ENCODE assay signal across 36 cellular contexts in the genomic region with DNA sequence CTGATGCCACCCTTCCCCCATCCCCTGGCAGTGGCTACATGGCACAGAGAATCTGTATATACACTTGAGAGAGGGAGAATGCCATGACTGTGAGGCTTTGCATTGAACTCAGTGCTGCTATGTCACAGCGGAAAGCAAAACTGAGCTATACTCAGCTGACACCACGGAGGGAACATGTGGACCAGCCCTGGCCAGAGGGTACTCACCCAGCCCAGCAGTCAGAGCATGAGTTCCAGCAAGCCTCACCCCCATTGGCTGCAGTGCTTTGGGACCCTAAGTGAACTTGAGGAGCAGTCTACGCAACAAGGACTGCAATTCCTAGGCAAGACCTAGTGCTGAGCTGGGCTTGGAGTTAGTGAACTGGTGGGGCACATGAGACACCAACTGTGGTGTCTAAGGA. TPM values are rescaled to one million over a fixed set of nuclear protein-coding genes. Genes with fewer than 3 reads are reported as not detected.
"Had no signal": no experiment of that assay in that cellular context is flagged by ENCODE, and none has a peak within 500 bp of the region (broad histone marks: within the 10 kb centered on the region; RNA-seq: fewer than 3 reads in every experiment).

No MANE protein-coding gene starts in this region.

- H3K4me3 ChIP-seq: dorsolateral prefrontal cortex, gastroesophageal sphincter, heart left ventricle, left lung, neural progenitor cell, ovary, psoas muscle, right lobe of liver, smooth muscle cell, stomach, thyroid gland had no signal

- H3K27ac Mint-ChIP-seq: endodermal cell; naive thymus-derived CD4-positive, alpha-beta T cell; nephron; neural progenitor cell; stimulated activated effector memory CD8-positive, alpha-beta T cell treated with anti-CD3 and anti-CD28 coated beads, Interleukin-12 subunit alpha, Interleukin-12 subunit beta, amount 100 ng/mL, for 72 hours had no signal

- H3K36me3 ChIP-seq: gastroesophageal sphincter, heart left ventricle, left lung, neural progenitor cell, ovary, right lobe of liver, stomach, thyroid gland had no signal

- H3K27me3 ChIP-seq: foreskin keratinocyte, gastroesophageal sphincter, heart left ventricle, left lung, neural progenitor cell, ovary, right lobe of liver, stomach, thyroid gland had no signal

- H3K36me3 Mint-ChIP-seq: naive thymus-derived CD4-positive, alpha-beta T cell; neural progenitor cell; stimulated activated effector memory CD8-positive, alpha-beta T cell treated with anti-CD3 and anti-CD28 coated beads, Interleukin-12 subunit alpha, Interleukin-12 subunit beta, amount 100 ng/mL, for 72 hours had no signal

- H3K9me3 Mint-ChIP-seq: endodermal cell; naive thymus-derived CD4-positive, alpha-beta T cell; nephron; neural progenitor cell; stimulated activated effector memory CD8-positive, alpha-beta T cell treated with anti-CD3 and anti-CD28 coated beads, Interleukin-12 subunit alpha, Interleukin-12 subunit beta, amount 100 ng/mL, for 72 hours had no signal

- H2AFZ ChIP-seq: neural progenitor cell had no signal

- FAIRE-seq: islet of Langerhans, urothelium cell line had no signal

- H3K4me3 Mint-ChIP-seq: endodermal cell; naive thymus-derived CD4-positive, alpha-beta T cell; nephron; neural progenitor cell; stimulated activated effector memory CD8-positive, alpha-beta T cell treated with anti-CD3 and anti-CD28 coated beads, Interleukin-12 subunit alpha, Interleukin-12 subunit beta, amount 100 ng/mL, for 72 hours had no signal

- H3K9me3 ChIP-seq: gastroesophageal sphincter, heart left ventricle, left lung, ovary, psoas muscle, right lobe of liver, stomach, thyroid gland had no signal

- ATAC-seq: esophagus mucosa; foreskin keratinocyte; gastroesophageal sphincter; heart left ventricle; left cardiac atrium; left lung; naive thymus-derived CD4-positive, alpha-beta T cell; psoas muscle; right lobe of liver; stimulated activated effector memory CD8-positive, alpha-beta T cell treated with anti-CD3 and anti-CD28 coated beads, Interleukin-12 subunit alpha, Interleukin-12 subunit beta, amount 100 ng/mL, for 72 hours had no signal

- H3K4me1 Mint-ChIP-seq: endodermal cell; neural progenitor cell; stimulated activated effector memory CD8-positive, alpha-beta T cell treated with anti-CD3 and anti-CD28 coated beads, Interleukin-12 subunit alpha, Interleukin-12 subunit beta, amount 100 ng/mL, for 72 hours had no signal

- H3K4me1 ChIP-seq: foreskin keratinocyte, left lung, neural progenitor cell, psoas muscle, right lobe of liver, thyroid gland had no signal

- H3K4me2 ChIP-seq: neural progenitor cell, smooth muscle cell had no signal

- H3K27ac ChIP-seq: dorsolateral prefrontal cortex, epithelial cell of prostate, foreskin keratinocyte, gastroesophageal sphincter, heart left ventricle, left lung, neural progenitor cell, ovary, psoas muscle, right lobe of liver, stomach, thyroid gland had no signal

- DNase-seq: cerebellar nuclear complex; dorsolateral prefrontal cortex; effector CD8-positive, alpha-beta T cell; endodermal cell; foreskin keratinocyte; heart left ventricle; hippocampal formation; left cardiac atrium; left lung; mesendoderm; midbrain; naive thymus-derived CD4-positive, alpha-beta T cell; nucleus accumbens; posterior cingulate gyrus; psoas muscle; right lobe of liver; stimulated activated CD4-positive, alpha-beta T cell treated with anti-CD3 and anti-CD28 coated beads, Interleukin-12 subunit alpha, Interleukin-12 subunit beta, amount 100 ng/mL, for 4 hours; stimulated activated CD4-positive, alpha-beta T cell treated with anti-CD3 and anti-CD28 coated beads, Interleukin-1b, Interleukin-23, amount 100 ng/mL, for 48 hours; stimulated activated CD4-positive, alpha-beta T cell treated with anti-CD3 and anti-CD28 coated beads, Interleukin-4, amount 100 ng/mL, for 1 hour; stimulated activated naive CD4-positive, alpha-beta T cell treated with Interleukin-2 at 50 U/mL for 16 hours; stomach; thyroid gland; trophoblast cell had no signal

- H3K9ac ChIP-seq: neural progenitor cell had no signal

RNA-seq across cellular contexts. Expression of gene AOC1, which starts 10.3 kb away (rescaled TPM):
- total RNA-seq: endodermal cell, fibroblast of lung, foreskin keratinocyte, lung microvascular endothelial cell, smooth muscle cell, temporal lobe had no signal
- polyA plus RNA-seq: fibroblast of lung; foreskin keratinocyte; naive thymus-derived CD4-positive, alpha-beta T cell; ovary; smooth muscle cell had no signal

RNA-seq across cellular contexts. Expression of gene TMEM176A, which starts 41.4 kb away (rescaled TPM):
- total RNA-seq: endodermal cell, foreskin keratinocyte, lung microvascular endothelial cell had no signal
- polyA plus RNA-seq: foreskin keratinocyte had no signal

RNA-seq across cellular contexts. Expression of gene TMEM176B, which starts 41.9 kb away (rescaled TPM):
- total RNA-seq: foreskin keratinocyte, lung microvascular endothelial cell had no signal
- polyA plus RNA-seq: foreskin keratinocyte had no signal
